ENCODE assay signal across 8 cellular contexts in the genomic region with DNA sequence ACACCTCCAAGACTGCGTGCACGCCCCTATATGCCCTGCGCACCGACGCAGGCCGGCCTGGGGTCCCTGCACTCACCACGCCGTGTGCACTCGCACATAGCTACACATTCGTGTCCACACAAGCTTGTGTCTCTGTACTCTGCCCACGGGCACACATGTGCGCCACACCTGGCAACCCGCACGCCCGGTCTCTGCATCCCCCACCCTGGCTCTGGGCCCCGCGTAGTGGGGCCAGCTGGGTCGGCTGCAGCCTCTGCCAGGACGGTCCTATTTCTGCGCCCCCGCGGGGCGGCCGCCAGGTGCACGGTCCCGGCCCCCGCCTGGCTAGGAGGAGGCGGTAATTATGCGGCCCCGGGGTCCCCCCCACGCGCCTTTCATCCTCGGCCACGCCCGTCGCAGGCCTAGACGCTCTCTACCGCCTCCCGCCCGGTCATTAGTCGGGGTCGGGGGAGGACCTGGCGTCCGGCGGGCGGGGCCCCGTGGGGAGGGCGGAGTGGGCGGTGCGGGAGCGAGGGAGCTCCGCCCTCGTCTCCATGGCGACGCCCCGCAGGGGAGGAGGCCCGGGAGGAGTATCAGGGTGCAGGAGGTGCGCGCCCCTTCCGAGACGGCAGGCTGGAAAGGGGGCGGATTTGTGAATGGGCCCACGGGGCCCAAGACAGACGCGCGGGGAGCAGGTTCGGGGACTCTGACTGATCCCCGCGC.
DNase-seq lines count a peak whose midpoint lies in the region; ATAC-seq and TF ChIP-seq lines count a peak whose summit lies in the region.

No MANE protein-coding gene starts in this region.

- ATAC-seq in HG02588 (IDR thresholded peaks at IDR 0.05; ENCODE audit: unreplicated experiment) (peak; percentile 25), GM21717 (IDR thresholded peaks at IDR 0.05; ENCODE audit: unreplicated experiment) (no peak)

- DNase-seq in GM04504 (ENCODE audit: low read depth) (peak; percentile 87), NCI-H1436 treated with DMSO at 0.1 percent for 48 hours (lab: John Stamatoyannopoulos, UW) (peak; percentile 39), cardiac fibroblast (ENCODE audit: low read depth in 2 of 2) (peak; percentile 89 to 92), islet precursor cell (peak; percentile 93)
- DNase-seq in stimulated activated CD4-positive, alpha-beta T cell treated with anti-CD3 and anti-CD28 coated beads, Interleukin-12 subunit alpha, Interleukin-12 subunit beta, amount 100 ng/mL, for 4 hours = peak; percentile 81

- peak overlapping the region; percentile 66 for H3K27ac ChIP-seq in VCaP

- TF ChIP-seq CTCF in VCaP (conservative IDR thresholded peaks at IDR 0.05) (no peak), cardiac fibroblast (IDR thresholded peaks at IDR 0.05; ENCODE audit: low read depth, low read length) (no peak)

- peak overlapping the region; percentile 40 to 53 for H3K4me3 ChIP-seq in cardiac fibroblast (replicated peaks in 1 of 2; ENCODE audit: low read depth in 2 of 2, low read length in 2 of 2)

Comparison
In these comparisons a context has a peak if more than half of its experiments do, and no peak if none do; other contexts are left out.
1. DNase-seq: peak in every context shown above with its lines; median percentile 93 in islet precursor cell; 90 in cardiac fibroblast; 87 in GM04504; 81 in stimulated activated CD4-positive, alpha-beta T cell treated with anti-CD3 and anti-CD28 coated beads, Interleukin-12 subunit alpha, Interleukin-12 subunit beta, amount 100 ng/mL, for 4 hours; 39 in NCI-H1436 treated with DMSO at 0.1 percent for 48 hours.